8 cellular contexts compared by ENCODE assay signal in the genomic region with DNA sequence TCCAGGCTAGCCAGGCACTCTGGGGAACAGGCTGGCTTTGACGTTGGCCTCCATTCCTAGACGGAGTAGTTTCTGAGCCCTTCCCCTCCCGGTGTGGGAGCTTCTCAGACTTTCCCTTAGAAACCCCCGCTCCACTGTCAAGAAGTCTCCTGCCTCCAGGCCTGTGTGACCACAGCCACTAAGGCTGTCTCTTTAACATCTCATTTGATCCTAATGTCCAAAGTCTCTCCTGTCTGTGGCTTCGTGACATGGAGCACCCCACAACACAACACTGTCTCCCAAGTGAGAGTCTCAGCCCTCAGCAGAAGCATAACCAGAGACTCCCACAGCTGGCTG. TPM values are rescaled to one million over a fixed set of nuclear protein-coding genes. Genes with fewer than 3 reads are reported as not detected.
DNase-seq lines count a peak whose midpoint lies in the region; ATAC-seq, FAIRE-seq and TF ChIP-seq lines count a peak whose summit lies in the region.

No MANE protein-coding gene starts in this region.

- H2BK15ac ChIP-seq in H1 (ENCODE audit: low read length) = peak overlapping the region; percentile 95; the same call in 1 of the 2 replicates

- no peak for TF ChIP-seq EP300 in H1 (IDR thresholded peaks at IDR 0.05; ENCODE audit: borderline replicate concordance in 1 of 2, low read depth in 2 of 2, low read length in 2 of 2)

- H3K79me1 ChIP-seq in H1 (ENCODE audit: low read depth, low read length) = peaks cover 18% of the 10 kb centered on the region; the same call in 1 of the 2 replicates

- H3K27ac ChIP-seq in Karpas-422 (ENCODE audit: low read length) (peak overlapping the region; percentile 90), H1 (ENCODE audit: low read depth, low read length) (0 out of 2 replicates have a peak overlapping the region, but pooled peaks have one; percentile 42), gastrocnemius medialis (peak overlapping the region; percentile 94 to 100 (median 98))

- peaks cover 12% of the 10 kb centered on the region for H3K23me2 ChIP-seq in H1 (ENCODE audit: low read depth, low read length)

- intact Hi-C loops in gastrocnemius medialis (cut with DNase I; ENCODE audit: low total_unique reads) = no loop called here

- DNase-seq in Karpas-422 = no peak
- DNase-seq in H1 (ENCODE audit: low read depth in 1 of 2, low spot score in 2 of 2) = no peak
- no peak for DNase-seq in gastrocnemius medialis
- no peak for DNase-seq in HPDE6-E6E7 (ENCODE audit: extremely low spot score)
- DNase-seq in activated gamma-delta T cell treated with Interleukin-2 at 50 U/mL for 16 hours = no peak
- no peak for DNase-seq in NOMO-1 treated with DMSO at 0.1 percent for 48 hours (lab: John Stamatoyannopoulos, UW; ENCODE audit: unreplicated experiment)

- peak overlapping the region; percentile 73 for H3K9ac ChIP-seq in Karpas-422 (ENCODE audit: low read length)
- no peak overlapping the region for H3K9ac ChIP-seq in H1 (replicated peaks in 1 of 4; ENCODE audit: extremely low read depth in 1 of 4, low read depth in 3 of 4, low read length in 3 of 4)

- CTCF ChIA-PET in H1 (lab: Charles Lee; ENCODE audit: partially characterized antibody) = interaction anchor here (1.2 to 2.8 kb wide), 6 partner anchors 11 to 141 kb away, joined by 3 to 11 read pairs (median 5); no protein-coding TSS in a partner anchor

- peak overlapping the region; percentile 12; the same call in 1 of the 2 replicates for H4K8ac ChIP-seq in H1 (ENCODE audit: extremely low read depth, insufficient read depth, low read length)

- no peak overlapping the region for H2BK120ac ChIP-seq in H1 (replicated peaks; ENCODE audit: low read depth, low read length)

- peak overlapping the region; percentile 44 for H4K91ac ChIP-seq in H1 (replicated peaks; ENCODE audit: insufficient read length, low read length)

- ATAC-seq in GM18907 (IDR thresholded peaks at IDR 0.05; ENCODE audit: unreplicated experiment) (peak; percentile 10), gastrocnemius medialis (no peak), HG03378 (IDR thresholded peaks at IDR 0.05; ENCODE audit: unreplicated experiment) (no peak)

- no peak overlapping the region for H2BK20ac ChIP-seq in H1 (ENCODE audit: low read length)

- H3K23ac ChIP-seq in H1 (ENCODE audit: insufficient read length) = no peak overlapping the region

- H3K9me3 ChIP-seq in Karpas-422 (ENCODE audit: low read length) (no peaks in the 10 kb centered on the region), H1 (ENCODE audit: insufficient read depth in 2 of 2, low read depth in 1 of 2, low read length in 1 of 2) (no peaks in the 10 kb centered on the region), gastrocnemius medialis (no peaks in the 10 kb centered on the region)

- no peak overlapping the region; the same call in 1 of the 2 replicates for H2AFZ ChIP-seq in Karpas-422 (ENCODE audit: low read length)
- no peak overlapping the region for H2AFZ ChIP-seq in H1 (ENCODE audit: low read length)

- POLR2A ChIA-PET in H1 (lab: Charles Lee; ENCODE audit: partially characterized antibody) = interaction anchor here (1.0 to 2.0 kb wide), 5 partner anchors 9 to 33 kb away, joined by 3 to 8 read pairs (median 4); no protein-coding TSS in a partner anchor

- TF ChIP-seq CTCF in H1 (IDR thresholded peaks at IDR 0.05; ENCODE audit: control extremely low read depth in 1 of 3, insufficient read depth in 1 of 3, low read depth in 1 of 3, low read length in 3 of 3) (no peak), gastrocnemius medialis (IDR thresholded peaks at IDR 0.05 in 4 of 5, conservative IDR thresholded peaks at IDR 0.05 in 1 of 5) (no peak)

- no peak for FAIRE-seq in H1 (lab: Jason Lieb, UNC)

- no peak for TF ChIP-seq POLR2A in H1 (IDR thresholded peaks at IDR 0.05; ENCODE audit: control extremely low read depth in 1 of 2, low read depth in 2 of 2, low read length in 2 of 2)
- peak in 1 of 2 donors; percentile 1 for TF ChIP-seq POLR2A in gastrocnemius medialis (IDR thresholded peaks at IDR 0.05)

- H3K4me1 ChIP-seq in Karpas-422 (ENCODE audit: low read length) = peaks cover 75% of the 10 kb centered on the region
- H3K4me1 ChIP-seq in H1 (replicated peaks in 1 of 4; ENCODE audit: control insufficient read depth in 3 of 4, insufficient read depth in 4 of 4, low read length in 3 of 4) = peaks cover 17 to 51% (median 33%) of the 10 kb centered on the region in 4 experiments
- peaks cover 75 to 82% of the 10 kb centered on the region in 2 donors for H3K4me1 ChIP-seq in gastrocnemius medialis

- H3K4me2 ChIP-seq in Karpas-422 (ENCODE audit: low read depth, low read length, poor library complexity, severe bottlenecking) (peak overlapping the region; percentile 68), H1 (ENCODE audit: insufficient read depth in 1 of 2, low read depth in 2 of 2, low read length in 2 of 2) (no peak overlapping the region; a peak in 1 of 4 replicates)

- H3K9me2 ChIP-seq in Karpas-422 (replicated peaks; ENCODE audit: insufficient read depth, low read length) = no peaks in the 10 kb centered on the region

- H3K27me3 ChIP-seq in Karpas-422 (ENCODE audit: low read length) (no peaks in the 10 kb centered on the region), H1 (replicated peaks in 1 of 4; ENCODE audit: control insufficient read depth in 3 of 4, extremely low read depth in 1 of 4, insufficient read depth in 3 of 4, low read length in 3 of 4) (no peaks in the 10 kb centered on the region), gastrocnemius medialis (no peaks in the 10 kb centered on the region)

- H3K4me3 ChIP-seq in Karpas-422 (ENCODE audit: low read length) = peak overlapping the region; percentile 64
- no peak overlapping the region for H3K4me3 ChIP-seq in H1 (ENCODE audit: extremely low read depth in 1 of 4, insufficient read depth in 2 of 4, low read depth in 3 of 4, low read length in 4 of 4)
- H3K4me3 ChIP-seq in gastrocnemius medialis = peak overlapping the region; percentile 25 to 93 (median 57)

- H3K36me3 ChIP-seq in Karpas-422 (ENCODE audit: insufficient read depth, low read length) (no peaks in the 10 kb centered on the region; the same call in 1 of the 2 replicates), H1 (ENCODE audit: control insufficient read depth in 2 of 4, insufficient read depth in 4 of 4, low read length in 3 of 4) (peaks cover 13 to 39% (median 21%) of the 10 kb centered on the region in 4 experiments; a peak in 6 of 8 replicates), gastrocnemius medialis (peaks cover 0 to 42% of the 10 kb centered on the region in 2 donors)

- peak overlapping the region; percentile 75 for H2AK5ac ChIP-seq in H1 (ENCODE audit: low read depth, low read length)

- in situ Hi-C loops in gastrocnemius medialis (cut with MboI; ENCODE audit: low sequenced_read_pairs in 4 of 4) = no loop called here

- no peak overlapping the region for H4K5ac ChIP-seq in H1 (ENCODE audit: insufficient read length, low read depth, low read length)

- H2BK12ac ChIP-seq in H1 (ENCODE audit: low read depth, low read length) = peak overlapping the region; percentile 80; the same call in 1 of the 2 replicates

- peaks cover 20% of the 10 kb centered on the region; the same call in 1 of the 2 replicates for H3K79me2 ChIP-seq in Karpas-422 (ENCODE audit: low read length)
- H3K79me2 ChIP-seq in H1 (ENCODE audit: control insufficient read depth in 1 of 2, insufficient read depth in 2 of 2, low read length in 2 of 2) = peaks cover 14 to 44% of the 10 kb centered on the region in 2 experiments

- no peak for TF ChIP-seq RAD21 in H1 (IDR thresholded peaks at IDR 0.05 in 1 of 2, conservative IDR thresholded peaks at IDR 0.05 in 1 of 2; ENCODE audit: low read depth in 2 of 2, low read length in 2 of 2)

- H2BK5ac ChIP-seq in H1 (ENCODE audit: low read depth, low read length) = peak overlapping the region; percentile 96

- H4K20me1 ChIP-seq in Karpas-422 (ENCODE audit: insufficient read depth, low read depth, low read length) (peaks cover 6% of the 10 kb centered on the region; the same call in 1 of the 2 replicates), H1 (replicated peaks in 1 of 2; ENCODE audit: control insufficient read depth in 1 of 2, insufficient read depth in 2 of 2, low read length in 2 of 2) (peaks cover 4 to 32% of the 10 kb centered on the region in 2 experiments)

- no peak overlapping the region for H3K56ac ChIP-seq in H1 (replicated peaks; ENCODE audit: insufficient read length, low read depth, low read length)

- WGBS in H1 (ENCODE audit: extremely low coverage in 1 of 2, insufficient coverage in 1 of 2, insufficient read length in 1 of 2, insufficient replicate concordance in 2 of 2, low coverage in 1 of 2, low lambda C conversion rate in 2 of 2, missing lambda C conversion rate in 1 of 2), 2 experiments = 81% methylated on average over 5 of the region's 5 CpGs; no CpG with 5 or more reads in 1 of the 2 experiments

- H3K14ac ChIP-seq in H1 (ENCODE audit: insufficient read length) = no peak overlapping the region

- H3K4ac ChIP-seq in H1 (replicated peaks; ENCODE audit: insufficient read length, low read depth, low read length) = no peak overlapping the region

- peak overlapping the region; percentile 51; the same call in 1 of the 2 replicates for H3K18ac ChIP-seq in H1 (ENCODE audit: extremely low read depth, low read length)

RNA-seq across cellular contexts. Expression of a gene that starts 6.0 kb away (rescaled TPM):
- total RNA-seq in Karpas-422 (2014; rRNA removed; shearing (Covaris generic); ENCODE audit: low replicate concordance) = 10.3 and 11.1 TPM in 2 replicates
- 7.1 and 8.3 TPM in 2 replicates for total RNA-seq in H1 (2021; fragmentation: NEBNext Ultra II Directional; extraction: Animal tissue kit (Norgen Biotek cat#: 25700))
- polyA plus RNA-seq in H1 (2011; rRNA removed) = 6.7 and 10.9 TPM in 2 replicates
- polyA plus RNA-seq in H1 (2011; cell fraction: cytosol; rRNA removed) = 9.2 TPM
- polyA plus RNA-seq in H1 (2011; cell fraction: nucleus; rRNA removed) = 16.9 TPM
- polyA plus RNA-seq in H1 (2012, experiment 1 of 2) = 6.3 to 8.1 TPM (median 7.5 TPM) in 4 replicates
- 10.1 TPM for polyA plus RNA-seq in H1 (2012, experiment 2 of 2)
- 4.0 TPM for polyA plus RNA-seq in H1 (2013, experiment 1 of 2)
- polyA plus RNA-seq in H1 (2013, experiment 2 of 2) = 3.9 TPM
- 9.9 and 16.1 TPM in 2 replicates for polyA minus RNA-seq in H1 (2011; rRNA and poly(A)+ RNA removed)
- 7.6 TPM for polyA minus RNA-seq in H1 (2011; cell fraction: cytosol; rRNA and poly(A)+ RNA removed)
- polyA minus RNA-seq in H1 (2011; cell fraction: nucleus; rRNA and poly(A)+ RNA removed) = 11.4 TPM
- 10 to 100 TPM; 27.5 to 66.8 (median 42.3) TPM for total RNA-seq in gastrocnemius medialis

RNA-seq across cellular contexts. Expression of a gene that starts 39.9 kb away (rescaled TPM):
- total RNA-seq in Karpas-422 (2014; rRNA removed; shearing (Covaris generic); ENCODE audit: low replicate concordance) = 8.7 and 9.5 TPM in 2 replicates
- 1.7 and 2.8 TPM in 2 replicates for total RNA-seq in H1 (2021; fragmentation: NEBNext Ultra II Directional; extraction: Animal tissue kit (Norgen Biotek cat#: 25700))
- polyA plus RNA-seq in H1 (2011; rRNA removed) = 2.3 and 2.7 TPM in 2 replicates
- 2.5 TPM for polyA plus RNA-seq in H1 (2011; cell fraction: cytosol; rRNA removed)
- 16.0 TPM for polyA plus RNA-seq in H1 (2011; cell fraction: nucleus; rRNA removed)
- 2.6 to 3.5 TPM (median 2.9 TPM) in 4 replicates for polyA plus RNA-seq in H1 (2012, experiment 1 of 2)
- 0.34 TPM for polyA plus RNA-seq in H1 (2012, experiment 2 of 2)
- 1.4 TPM for polyA plus RNA-seq in H1 (2013, experiment 1 of 2)
- 1.4 TPM for polyA plus RNA-seq in H1 (2013, experiment 2 of 2)
- 2.1 and 2.9 TPM in 2 replicates for polyA minus RNA-seq in H1 (2011; rRNA and poly(A)+ RNA removed)
- polyA minus RNA-seq in H1 (2011; cell fraction: cytosol; rRNA and poly(A)+ RNA removed) = 2.6 TPM
- polyA minus RNA-seq in H1 (2011; cell fraction: nucleus; rRNA and poly(A)+ RNA removed) = 8.1 TPM
- total RNA-seq in gastrocnemius medialis = 1 to 10 TPM in 2 of 4 donors, under 1 TPM in 2; 0.33 to 4.3 (median 1.1) TPM

RNA-seq across cellular contexts. Expression of a gene that starts 39.9 kb away (rescaled TPM):
- total RNA-seq in Karpas-422 (2014; rRNA removed; shearing (Covaris generic); ENCODE audit: low replicate concordance) = 38.5 and 51.8 TPM in 2 replicates
- 33.4 and 39.3 TPM in 2 replicates for total RNA-seq in H1 (2021; fragmentation: NEBNext Ultra II Directional; extraction: Animal tissue kit (Norgen Biotek cat#: 25700))
- polyA plus RNA-seq in H1 (2011; rRNA removed) = 33.5 and 45.0 TPM in 2 replicates
- polyA plus RNA-seq in H1 (2011; cell fraction: cytosol; rRNA removed) = 43.9 TPM
- polyA plus RNA-seq in H1 (2011; cell fraction: nucleus; rRNA removed) = 133 TPM
- polyA plus RNA-seq in H1 (2012, experiment 1 of 2) = 28.9 to 39.2 TPM (median 35.8 TPM) in 4 replicates
- 23.5 TPM for polyA plus RNA-seq in H1 (2012, experiment 2 of 2)
- 17.0 TPM for polyA plus RNA-seq in H1 (2013, experiment 1 of 2)
- 15.3 TPM for polyA plus RNA-seq in H1 (2013, experiment 2 of 2)
- polyA minus RNA-seq in H1 (2011; rRNA and poly(A)+ RNA removed) = 38.5 and 44.1 TPM in 2 replicates
- polyA minus RNA-seq in H1 (2011; cell fraction: cytosol; rRNA and poly(A)+ RNA removed) = 25.0 TPM
- polyA minus RNA-seq in H1 (2011; cell fraction: nucleus; rRNA and poly(A)+ RNA removed) = 41.5 TPM
- 10 to 100 TPM; 34.3 to 81.9 (median 38.5) TPM for total RNA-seq in gastrocnemius medialis

RNA-seq across cellular contexts. Expression of a gene that starts 45.1 kb away (rescaled TPM):
- total RNA-seq in Karpas-422 (2014; rRNA removed; shearing (Covaris generic); ENCODE audit: low replicate concordance) = not detected in 2 replicates
- total RNA-seq in H1 (2021; fragmentation: NEBNext Ultra II Directional; extraction: Animal tissue kit (Norgen Biotek cat#: 25700)) = not detected in 2 replicates
- not detected in 2 replicates for polyA plus RNA-seq in H1 (2011; rRNA removed)
- polyA plus RNA-seq in H1 (2011; cell fraction: cytosol; rRNA removed) = not detected
- not detected for polyA plus RNA-seq in H1 (2011; cell fraction: nucleus; rRNA removed)
- not detected in 4 replicates for polyA plus RNA-seq in H1 (2012, experiment 1 of 2)
- polyA plus RNA-seq in H1 (2012, experiment 2 of 2) = not detected
- polyA plus RNA-seq in H1 (2013, experiment 1 of 2) = not detected
- polyA plus RNA-seq in H1 (2013, experiment 2 of 2) = not detected
- not detected in 2 replicates for polyA minus RNA-seq in H1 (2011; rRNA and poly(A)+ RNA removed)
- polyA minus RNA-seq in H1 (2011; cell fraction: cytosol; rRNA and poly(A)+ RNA removed) = not detected
- not detected for polyA minus RNA-seq in H1 (2011; cell fraction: nucleus; rRNA and poly(A)+ RNA removed)
- total RNA-seq in gastrocnemius medialis = 100 to 1,000 TPM in 2 of 4 donors, 10 to 100 TPM in 2; 52.4 to 329 (median 128) TPM

Comparison
In these comparisons a context has a peak if more than half of its experiments do, and no peak if none do; other contexts are left out.
1. H3K27ac ChIP-seq: peak in every context shown above with its lines; median percentile 98 in gastrocnemius medialis; 90 in Karpas-422; 42 in H1.
2. H3K4me3 ChIP-seq: peak in Karpas-422 (single experiment) and gastrocnemius medialis (4 of 4); none in H1 (0 of 4).